Comparison of ENCODE assay signal across 9 cellular contexts in genomic region chr10:103661198-103661950, GRCh38.
DNase-seq lines count a peak whose midpoint lies in the region; ATAC-seq and TF ChIP-seq lines count a peak whose summit lies in the region.
"Had no signal": no experiment of that assay in that cellular context is flagged by ENCODE, and none has a peak within 500 bp of the region (broad histone marks: within the 10 kb centered on the region; RNA-seq: fewer than 3 reads in every experiment).

No MANE protein-coding gene starts in this region.

- WGBS in mesodermal cell (ENCODE audit: insufficient coverage in 2 of 2), 2 experiments = 39 to 47% methylated on average over 22 to 26 of the region's 48 CpGs

- H3K9me3 ChIP-seq in Loucy (ENCODE audit: insufficient read depth, low read depth, low read length) = no peaks in the 10 kb centered on the region
- H3K9me3 ChIP-seq in mesodermal cell (ENCODE audit: control insufficient read depth, low read length) = peaks cover 15% of the 10 kb centered on the region
- H3K9me3 ChIP-seq in subcutaneous abdominal adipose tissue (ENCODE audit: control insufficient read depth in 5 of 5, low read length in 5 of 5) = peaks cover 0 to 10% (median 9%) of the 10 kb centered on the region in 5 donors

- peaks cover 19% of the 10 kb centered on the region for H3K36me3 Mint-ChIP-seq in activated CD4-positive, alpha-beta T cell treated with anti-CD3 and anti-CD28 coated beads, Interleukin-2, amount 10 ng/mL, durations not matched to agents 7 days and 5 days (ENCODE audit: low read depth)
- peaks cover 16% of the 10 kb centered on the region for H3K36me3 Mint-ChIP-seq in effector memory CD8-positive, alpha-beta T cell (ENCODE audit: insufficient read depth)

- H3K4me1 Mint-ChIP-seq in activated CD4-positive, alpha-beta T cell treated with anti-CD3 and anti-CD28 coated beads, Interleukin-2, amount 10 ng/mL, durations not matched to agents 7 days and 5 days = peaks cover 17% of the 10 kb centered on the region
- H3K4me1 Mint-ChIP-seq in effector memory CD8-positive, alpha-beta T cell (ENCODE audit: low read depth in 2 of 2) = peaks cover 18% of the 10 kb centered on the region in 2 donors

- peaks cover 13% of the 10 kb centered on the region for H3K9me3 Mint-ChIP-seq in activated CD4-positive, alpha-beta T cell treated with anti-CD3 and anti-CD28 coated beads, Interleukin-2, amount 10 ng/mL, durations not matched to agents 7 days and 5 days
- no peaks in the 10 kb centered on the region for H3K9me3 Mint-ChIP-seq in effector memory CD8-positive, alpha-beta T cell

- no peaks in the 10 kb centered on the region for H4K20me1 ChIP-seq in Loucy (ENCODE audit: insufficient read depth, low read length, poor library complexity, severe bottlenecking)

- H3K27ac Mint-ChIP-seq in activated CD4-positive, alpha-beta T cell treated with anti-CD3 and anti-CD28 coated beads, Interleukin-2, amount 10 ng/mL, durations not matched to agents 7 days and 5 days = peak overlapping the region; percentile 77
- H3K27ac Mint-ChIP-seq in effector memory CD8-positive, alpha-beta T cell = peak overlapping the region; percentile 91 to 92

- H3F3A ChIP-seq in Loucy (ENCODE audit: low read depth) = no peaks in the 10 kb centered on the region

- peak overlapping the region; percentile 68 for H3K4me3 ChIP-seq in Loucy (ENCODE audit: low read length, poor library complexity, severe bottlenecking)
- peak overlapping the region; percentile 11 for H3K4me3 ChIP-seq in mesodermal cell (ENCODE audit: extremely low read depth, insufficient read depth, low read length, poor library complexity, severe bottlenecking)
- H3K4me3 ChIP-seq in subcutaneous abdominal adipose tissue (ENCODE audit: low read depth in 1 of 5, low read length in 5 of 5) = peak overlapping the region; percentile 32 to 72 (median 71)
- H3K4me3 ChIP-seq: K562 had no signal

- H3K9ac ChIP-seq in Loucy (ENCODE audit: low read depth, low read length, poor library complexity, severe bottlenecking) = no peak overlapping the region
- H3K9ac ChIP-seq in subcutaneous abdominal adipose tissue (ENCODE audit: low read length in 5 of 5) = peak overlapping the region in 4 of 5 donors; percentile 53 to 82 (median 60)

- peak; percentile 69 for ATAC-seq in effector memory CD8-positive, alpha-beta T cell (replicated peaks)
- no peak for ATAC-seq in GM18519 (IDR thresholded peaks at IDR 0.05; ENCODE audit: low FRiP score, unreplicated experiment)
- ATAC-seq: K562 had no signal

- H3K4me1 ChIP-seq in Loucy (ENCODE audit: insufficient read depth, low read length, poor library complexity, severe bottlenecking) (no peaks in the 10 kb centered on the region), mesodermal cell (ENCODE audit: control insufficient read depth, insufficient read depth, low read length, poor library complexity, severe bottlenecking) (peaks cover 18% of the 10 kb centered on the region), subcutaneous abdominal adipose tissue (ENCODE audit: control insufficient read depth in 5 of 5, insufficient read depth in 5 of 5, low read length in 5 of 5) (peaks cover 7 to 66% (median 53%) of the 10 kb centered on the region in 5 donors)

- POLR2A ChIA-PET in activated CD4-positive, alpha-beta T cell treated with anti-CD3 and anti-CD28 coated beads, Interleukin-2, amount 10 ng/mL, durations not matched to agents 7 days and 5 days (lab: Charles Lee) = no interaction called here

- peak overlapping the region; percentile 62 for H3K4me2 ChIP-seq in Loucy (ENCODE audit: low read depth, low read length, poor library complexity, severe bottlenecking)

- peak overlapping the region; percentile 89 for H3K4me3 Mint-ChIP-seq in activated CD4-positive, alpha-beta T cell treated with anti-CD3 and anti-CD28 coated beads, Interleukin-2, amount 10 ng/mL, durations not matched to agents 7 days and 5 days
- H3K4me3 Mint-ChIP-seq in effector memory CD8-positive, alpha-beta T cell = peak overlapping the region; percentile 86 to 88

- H3K27me3 Mint-ChIP-seq in activated CD4-positive, alpha-beta T cell treated with anti-CD3 and anti-CD28 coated beads, Interleukin-2, amount 10 ng/mL, durations not matched to agents 7 days and 5 days = no peaks in the 10 kb centered on the region
- no peaks in the 10 kb centered on the region for H3K27me3 Mint-ChIP-seq in effector memory CD8-positive, alpha-beta T cell

- peak overlapping the region; percentile 78 for H3K27ac ChIP-seq in mesodermal cell (ENCODE audit: low read depth, low read length, severe bottlenecking)
- H3K27ac ChIP-seq in subcutaneous abdominal adipose tissue (ENCODE audit: low read depth, low read length) = peak overlapping the region; percentile 78

- no peak for TF ChIP-seq CTCF in Loucy (conservative IDR thresholded peaks at IDR 0.05; ENCODE audit: low read length)

- H3K79me2 ChIP-seq in Loucy (ENCODE audit: insufficient read depth, low read length) = no peaks in the 10 kb centered on the region

- H3K9me2 ChIP-seq in Loucy (replicated peaks; ENCODE audit: low read depth, low read length) = no peaks in the 10 kb centered on the region

- H3K27me3 ChIP-seq in Loucy (ENCODE audit: insufficient read depth, low read length, poor library complexity, severe bottlenecking) (no peaks in the 10 kb centered on the region), subcutaneous abdominal adipose tissue (ENCODE audit: control insufficient read depth in 5 of 5, insufficient read depth in 4 of 5, low read length in 5 of 5) (no peaks in the 10 kb centered on the region)

- H3K36me3 ChIP-seq in Loucy (ENCODE audit: insufficient read depth, low read length) = peaks cover 15% of the 10 kb centered on the region; the same call in 1 of the 2 replicates
- H3K36me3 ChIP-seq in mesodermal cell (ENCODE audit: control insufficient read depth, insufficient read depth, low read length) = peaks cover 48% of the 10 kb centered on the region
- peaks cover 0 to 26% (median 22%) of the 10 kb centered on the region in 5 donors for H3K36me3 ChIP-seq in subcutaneous abdominal adipose tissue (ENCODE audit: control insufficient read depth in 5 of 5, insufficient read depth in 5 of 5, low read length in 5 of 5)

- CTCF ChIA-PET in activated CD4-positive, alpha-beta T cell treated with anti-CD3 and anti-CD28 coated beads, Interleukin-2, amount 10 ng/mL, durations not matched to agents 7 days and 5 days (lab: Charles Lee) = interaction anchor here (1.3 to 1.5 kb wide), 4 partner anchors 25 to 128 kb away, joined by 3 to 6 read pairs (median 4); no protein-coding TSS in a partner anchor

- DNase-seq in DMS 273 treated with DMSO at 0.1 percent for 48 hours (lab: John Stamatoyannopoulos, UW) (peak; percentile 70), dermis blood vessel endothelial cell (no peak)
- DNase-seq in activated CD4-positive, alpha-beta T cell treated with anti-CD3 and anti-CD28 coated beads, Interleukin-2, amount 10 ng/mL, durations not matched to agents 7 days and 5 days = peak; percentile 70
- peak in 2 of 3 experiments; percentile 9 to 25 for DNase-seq in effector memory CD8-positive, alpha-beta T cell

- no peak overlapping the region for H2AFZ ChIP-seq in Loucy (ENCODE audit: low read length)

Comparison
In these comparisons a context has a peak if more than half of its experiments do, and no peak if none do; other contexts are left out.
1. H3K4me3 ChIP-seq: peak in every context shown above with its lines; median percentile 71 in subcutaneous abdominal adipose tissue; 68 in Loucy; 11 in mesodermal cell.